ENCODE assay signal across 9 cellular contexts in genomic region chr3:36707623-36708409, GRCh38. TPM values are rescaled to one million over a fixed set of nuclear protein-coding genes. Genes with fewer than 3 reads are reported as not detected.
DNase-seq lines count a peak whose midpoint lies in the region; ATAC-seq and TF ChIP-seq lines count a peak whose summit lies in the region.
"Had no signal": no experiment of that assay in that cellular context is flagged by ENCODE, and none has a peak within 500 bp of the region (broad histone marks: within the 10 kb centered on the region; RNA-seq: fewer than 3 reads in every experiment).

No MANE protein-coding gene starts in this region.

- TF ChIP-seq CTCF in psoas muscle (IDR thresholded peaks at IDR 0.05) = no peak

- no peak overlapping the region for H3K4me3 ChIP-seq in psoas muscle

- WGBS in psoas muscle, 3 donors = 51 to 59% (median 57%) methylated on average over 6 of the region's 6 CpGs

- no peaks in the 10 kb centered on the region for H3K9me3 Mint-ChIP-seq in activated naive CD4-positive, alpha-beta T cell treated with anti-CD3 and anti-CD28 coated beads, Interleukin-2, amount 50 U/mL, for 72 hours
- no peaks in the 10 kb centered on the region for H3K9me3 Mint-ChIP-seq in activated T-helper 17 cell treated with anti-CD3 and anti-CD28 coated beads, Interleukin-2, amount 50 U/mL, for 72 hours
- H3K9me3 Mint-ChIP-seq in stimulated activated memory B cell treated with anti-CD40 and anti-IgM and Interleukin-4, amounts not matched to agents 10 μg/mL and 1 μg/mL and 100 μg/mL, for 72 hours = no peaks in the 10 kb centered on the region
- H3K9me3 Mint-ChIP-seq: activated T-cell treated with anti-CD3 and anti-CD28 coated beads, Interleukin-2, amount 50 U/mL, for 4 hours had no signal

- H3K27me3 ChIP-seq in psoas muscle (ENCODE audit: insufficient read depth in 3 of 3, low read length in 2 of 3) = no peaks in the 10 kb centered on the region

- no peaks in the 10 kb centered on the region for H3K9me3 ChIP-seq in psoas muscle

- no peaks in the 10 kb centered on the region for H3K4me1 Mint-ChIP-seq in activated T-helper 17 cell treated with anti-CD3 and anti-CD28 coated beads, Interleukin-2, amount 50 U/mL, for 72 hours
- H3K4me1 Mint-ChIP-seq in stimulated activated memory B cell treated with anti-CD40 and anti-IgM and Interleukin-4, amounts not matched to agents 10 μg/mL and 1 μg/mL and 100 μg/mL, for 72 hours = peaks cover 6% of the 10 kb centered on the region

- no peak overlapping the region for H3K4me3 Mint-ChIP-seq in activated T-helper 17 cell treated with anti-CD3 and anti-CD28 coated beads, Interleukin-2, amount 50 U/mL, for 72 hours
- no peak overlapping the region for H3K4me3 Mint-ChIP-seq in stimulated activated memory B cell treated with anti-CD40 and anti-IgM and Interleukin-4, amounts not matched to agents 10 μg/mL and 1 μg/mL and 100 μg/mL, for 72 hours
- H3K4me3 Mint-ChIP-seq: activated T-cell treated with anti-CD3 and anti-CD28 coated beads, Interleukin-2, amount 50 U/mL, for 4 hours had no signal

- peak overlapping the region in 1 of 2 donors; percentile 57 for H3K27ac Mint-ChIP-seq in activated naive CD4-positive, alpha-beta T cell treated with anti-CD3 and anti-CD28 coated beads, Interleukin-2, amount 50 U/mL, for 72 hours
- H3K27ac Mint-ChIP-seq in activated T-helper 17 cell treated with anti-CD3 and anti-CD28 coated beads, Interleukin-2, amount 50 U/mL, for 72 hours = no peak overlapping the region
- no peak overlapping the region for H3K27ac Mint-ChIP-seq in stimulated activated memory B cell treated with anti-CD40 and anti-IgM and Interleukin-4, amounts not matched to agents 10 μg/mL and 1 μg/mL and 100 μg/mL, for 72 hours

- no peaks in the 10 kb centered on the region for H3K36me3 ChIP-seq in psoas muscle (ENCODE audit: insufficient read depth in 1 of 2, low read depth in 1 of 2)

- H3K4me1 ChIP-seq in psoas muscle = no peaks in the 10 kb centered on the region

- H3K27ac ChIP-seq in psoas muscle = no peak overlapping the region

- DNase-seq in activated naive CD4-positive, alpha-beta T cell treated with anti-CD3 and anti-CD28 coated beads, Interleukin-2, amount 50 U/mL, for 72 hours (ENCODE audit: low spot score in 2 of 2) = no peak
- no peak for DNase-seq in activated naive CD4-positive, alpha-beta T cell treated with Interleukin-2 at 50 U/mL for 16 hours
- DNase-seq in cortex of kidney (lab: John Stamatoyannopoulos, UW) (no peak), psoas muscle (no peak)
- DNase-seq in stimulated activated CD8-positive, alpha-beta memory T cell treated with anti-CD3 and anti-CD28 coated beads, Interleukin-4, amount 100 ng/mL, for 48 hours = no peak
- DNase-seq: activated T-cell treated with anti-CD3 and anti-CD28 coated beads, Interleukin-2, amount 50 U/mL, for 4 hours had no signal

- no peaks in the 10 kb centered on the region for H3K36me3 Mint-ChIP-seq in activated naive CD4-positive, alpha-beta T cell treated with anti-CD3 and anti-CD28 coated beads, Interleukin-2, amount 50 U/mL, for 72 hours
- no peaks in the 10 kb centered on the region for H3K36me3 Mint-ChIP-seq in activated T-helper 17 cell treated with anti-CD3 and anti-CD28 coated beads, Interleukin-2, amount 50 U/mL, for 72 hours (ENCODE audit: low read depth)
- H3K36me3 Mint-ChIP-seq in stimulated activated memory B cell treated with anti-CD40 and anti-IgM and Interleukin-4, amounts not matched to agents 10 μg/mL and 1 μg/mL and 100 μg/mL, for 72 hours = no peaks in the 10 kb centered on the region

- H3K27me3 Mint-ChIP-seq in activated T-helper 17 cell treated with anti-CD3 and anti-CD28 coated beads, Interleukin-2, amount 50 U/mL, for 72 hours = peaks cover 7% of the 10 kb centered on the region
- peaks cover 19% of the 10 kb centered on the region for H3K27me3 Mint-ChIP-seq in stimulated activated memory B cell treated with anti-CD40 and anti-IgM and Interleukin-4, amounts not matched to agents 10 μg/mL and 1 μg/mL and 100 μg/mL, for 72 hours

- intact Hi-C loops in psoas muscle (cut with DNase I) = loop anchor here in 1 of 2 donors (10.0 kb wide), 1 partner anchor 573 kb away; no protein-coding TSS in a partner anchor

- ATAC-seq in activated naive CD4-positive, alpha-beta T cell treated with anti-CD3 and anti-CD28 coated beads, Interleukin-2, amount 50 U/mL, for 72 hours = peak; percentile 78 to 79
- peak; percentile 89 for ATAC-seq in HG03432 (IDR thresholded peaks at IDR 0.05; ENCODE audit: unreplicated experiment)
- ATAC-seq in activated T-helper 17 cell treated with anti-CD3 and anti-CD28 coated beads, Interleukin-2, amount 50 U/mL, for 72 hours (replicated peaks) = peak; percentile 56
- peak; percentile 72 for ATAC-seq in stimulated activated memory B cell treated with anti-CD40 and anti-IgM and Interleukin-4, amounts not matched to agents 10 μg/mL and 1 μg/mL and 100 μg/mL, for 72 hours
- no peak for ATAC-seq in psoas muscle

RNA-seq across cellular contexts. Expression of gene DCLK3, which starts 56.5 kb away (rescaled TPM):
- under 1 TPM in 1 of 2 donors, not detected in 1; 0.06 TPM for total RNA-seq in activated naive CD4-positive, alpha-beta T cell treated with anti-CD3 and anti-CD28 coated beads, Interleukin-2, amount 50 U/mL, for 72 hours
- total RNA-seq in activated T-helper 17 cell treated with anti-CD3 and anti-CD28 coated beads, Interleukin-2, amount 50 U/mL, for 72 hours = under 1 TPM in 1 of 2 donors, not detected in 1; 0.05 TPM
- total RNA-seq in psoas muscle = 1 to 10 TPM in 2 of 4 donors, under 1 TPM in 2; 0.54 to 1.7 (median 0.93) TPM
- under 1 TPM; 0.34 to 0.42 (median 0.36) TPM for polyA plus RNA-seq in psoas muscle
- total RNA-seq: activated T-cell treated with anti-CD3 and anti-CD28 coated beads, Interleukin-2, amount 50 U/mL, for 4 hours had no signal

Comparison
In these comparisons a context has a peak if more than half of its experiments do, and no peak if none do; other contexts are left out.
1. ATAC-seq: peak in activated naive CD4-positive, alpha-beta T cell treated with anti-CD3 and anti-CD28 coated beads, Interleukin-2, amount 50 U/mL, for 72 hours (2 of 2), HG03432 (single experiment), activated T-helper 17 cell treated with anti-CD3 and anti-CD28 coated beads, Interleukin-2, amount 50 U/mL, for 72 hours (single experiment) and stimulated activated memory B cell treated with anti-CD40 and anti-IgM and Interleukin-4, amounts not matched to agents 10 μg/mL and 1 μg/mL and 100 μg/mL, for 72 hours (single experiment); none in psoas muscle (0 of 4).